ENCODE assay signal across 28 cellular contexts in genomic region chr21:42142141-42142540, GRCh38.
"Had no signal": no experiment of that assay in that cellular context is flagged by ENCODE, and none has a peak within 500 bp of the region (broad histone marks: within the 10 kb centered on the region; RNA-seq: fewer than 3 reads in every experiment).

No MANE protein-coding gene starts in this region.

- H3K27ac ChIP-seq: coronary artery, esophagus squamous epithelium, heart right ventricle, parathyroid adenoma, right lobe of liver, testis, tibial artery had no signal

- H3K27me3 ChIP-seq: right lobe of liver, testis had no signal

- H3K27ac Mint-ChIP-seq: stimulated activated memory B cell treated with anti-CD40 and anti-IgM and Interleukin-4, amounts not matched to agents 10 μg/mL and 1 μg/mL and 100 μg/mL, for 72 hours; type B pancreatic cell had no signal

- H3K27me3 Mint-ChIP-seq: naive thymus-derived CD8-positive, alpha-beta T cell had no signal

- H3K4me3 Mint-ChIP-seq: effector memory CD8-positive, alpha-beta T cell; naive thymus-derived CD8-positive, alpha-beta T cell; neural crest cell; stimulated activated memory B cell treated with anti-CD40 and anti-IgM and Interleukin-4, amounts not matched to agents 10 μg/mL and 1 μg/mL and 100 μg/mL, for 72 hours; type B pancreatic cell had no signal

- H3K9me3 Mint-ChIP-seq: effector memory CD8-positive, alpha-beta T cell; immature natural killer cell; neural crest cell; stimulated activated memory B cell treated with anti-CD40 and anti-IgM and Interleukin-4, amounts not matched to agents 10 μg/mL and 1 μg/mL and 100 μg/mL, for 72 hours; type B pancreatic cell had no signal

- H3K4me3 ChIP-seq: coronary artery, esophagus squamous epithelium, heart right ventricle, right lobe of liver, testis, tibial artery had no signal

- H3K9me3 ChIP-seq: esophagus squamous epithelium, heart right ventricle, right lobe of liver, testis, tibial artery had no signal

- FAIRE-seq: endometrium, small intestine had no signal

- DNase-seq: effector memory CD8-positive, alpha-beta T cell; erythroblast; esophagus squamous epithelium; foreskin melanocyte; glutamatergic neuron; heart right ventricle; hypothalamus; islet precursor cell; left ventricle myocardium superior; mesendoderm; midbrain; naive thymus-derived CD8-positive, alpha-beta T cell; small intestine; stimulated activated CD4-positive, alpha-beta T cell treated with anti-CD3 and anti-CD28 coated beads, Interleukin-12 subunit alpha, Interleukin-12 subunit beta, amount 100 ng/mL, for 4 hours; stimulated activated CD4-positive, alpha-beta T cell treated with anti-CD3 and anti-CD28 coated beads, Interleukin-1b, Interleukin-23, amount 100 ng/mL, for 48 hours; stimulated activated CD4-positive, alpha-beta T cell treated with anti-CD3 and anti-CD28 coated beads, Interleukin-4, amount 100 ng/mL, for 1 hour; stimulated activated naive CD8-positive, alpha-beta T cell treated with anti-CD3 and anti-CD28 coated beads, Interleukin-15, Interleukin-2, amounts not matched to agents 100 U/mL and 50 U/mL, for 24 hours; substantia nigra; testis; tibial artery had no signal

- H2AFZ ChIP-seq: parathyroid adenoma had no signal

- H3K9ac ChIP-seq: parathyroid adenoma had no signal

- H3K4me1 ChIP-seq: parathyroid adenoma, right lobe of liver had no signal

- ATAC-seq: heart right ventricle; left ventricle myocardium superior; naive thymus-derived CD8-positive, alpha-beta T cell; right lobe of liver; stimulated activated memory B cell treated with anti-CD40 and anti-IgM and Interleukin-4, amounts not matched to agents 10 μg/mL and 1 μg/mL and 100 μg/mL, for 72 hours; stimulated activated naive CD8-positive, alpha-beta T cell treated with anti-CD3 and anti-CD28 coated beads, Interleukin-15, Interleukin-2, amounts not matched to agents 100 U/mL and 50 U/mL, for 24 hours had no signal

- H3K36me3 Mint-ChIP-seq: immature natural killer cell; naive thymus-derived CD8-positive, alpha-beta T cell; stimulated activated memory B cell treated with anti-CD40 and anti-IgM and Interleukin-4, amounts not matched to agents 10 μg/mL and 1 μg/mL and 100 μg/mL, for 72 hours; type B pancreatic cell had no signal

- H3K36me3 ChIP-seq: esophagus squamous epithelium, heart right ventricle, right lobe of liver, tibial artery had no signal
